ENCODE assay signal across 8 cellular contexts in genomic region chr1:151164732-151165280, GRCh38. TPM values are rescaled to one million over a fixed set of nuclear protein-coding genes. Genes with fewer than 3 reads are reported as not detected.
DNase-seq lines count a peak whose midpoint lies in the region; ATAC-seq and TF ChIP-seq lines count a peak whose summit lies in the region.

No MANE protein-coding gene starts in this region.

- H3K9me3 ChIP-seq in Panc1 (ENCODE audit: control insufficient read depth, insufficient read depth, low read depth, low read length) (no peaks in the 10 kb centered on the region), neural cell (ENCODE audit: low read length) (no peaks in the 10 kb centered on the region)

- H3K9me2 ChIP-seq in neural cell (ENCODE audit: insufficient read depth, low read length): no peaks in the 10 kb centered on the region

- TF ChIP-seq CTCF in C4-2B (conservative IDR thresholded peaks at IDR 0.05) (no peak), Panc1 (IDR thresholded peaks at IDR 0.05) (no peak), epithelial cell of proximal tubule (conservative IDR thresholded peaks at IDR 0.05; ENCODE audit: low read depth, low read length) (no peak), neural cell (IDR thresholded peaks at IDR 0.05; ENCODE audit: poor library complexity, severe bottlenecking) (no peak)

- peak overlapping the region; percentile 83 to 92 for H3K4me3 ChIP-seq in Panc1 (ENCODE audit: low read depth in 2 of 2, low read length in 2 of 2)
- H3K4me3 ChIP-seq in epithelial cell of proximal tubule (ENCODE audit: low read depth, low read length): peak overlapping the region; percentile 99
- peak overlapping the region; percentile 88 for H3K4me3 ChIP-seq in neural cell (ENCODE audit: low read length)

- H3F3A ChIP-seq in neural cell (ENCODE audit: insufficient read depth, low read length, poor library complexity, severe bottlenecking): peaks cover 3% of the 10 kb centered on the region

- in situ Hi-C loops in Panc1 (cut with HindIII; ENCODE audit: low pct_unique_long_range_greater_than_20kb, low sequenced_read_pairs): no loop called here

- H3K27me3 ChIP-seq in Panc1 (ENCODE audit: control insufficient read depth, insufficient read depth, low read length) (no peaks in the 10 kb centered on the region), neural cell (ENCODE audit: insufficient read depth, low read depth, low read length) (no peaks in the 10 kb centered on the region)

- peaks cover 9% of the 10 kb centered on the region for H3K36me3 ChIP-seq in Panc1 (ENCODE audit: control insufficient read depth, insufficient read depth, low read length)
- H3K36me3 ChIP-seq in neural cell (ENCODE audit: insufficient read depth, low read length): no peaks in the 10 kb centered on the region

- DNase-seq in Panc1 (ENCODE audit: low read depth, low spot score): no peak
- no peak for DNase-seq in epithelial cell of proximal tubule (ENCODE audit: low read depth)
- no peak for DNase-seq in stimulated activated CD4-positive, alpha-beta T cell treated with anti-CD3 and anti-CD28 coated beads, Interleukin-4, amount 100 ng/mL, for 4 hours
- no peak for DNase-seq in CD1c-positive myeloid dendritic cell (ENCODE audit: extremely low spot score)
- DNase-seq in KG1 (lab: John Stamatoyannopoulos, UW): no peak

- H4K20me1 ChIP-seq in neural cell (ENCODE audit: insufficient read depth): no peaks in the 10 kb centered on the region

- H3K79me2 ChIP-seq in neural cell (replicated peaks; ENCODE audit: insufficient read depth, low read length): peaks cover 20% of the 10 kb centered on the region

- H3K27ac ChIP-seq in C4-2B: peak overlapping the region; percentile 74
- peak overlapping the region; percentile 99 for H3K27ac ChIP-seq in Panc1 (ENCODE audit: low read length)
- H3K27ac ChIP-seq in neural cell (ENCODE audit: low read length): peak overlapping the region; percentile 89

- H3K4me2 ChIP-seq in neural cell (ENCODE audit: low read length): peak overlapping the region; percentile 97

- peak overlapping the region; percentile 83 for H3K9ac ChIP-seq in neural cell (ENCODE audit: low read length)

- ATAC-seq in Panc1 (no peak; the same call in 1 of the 2 replicates), HG02642 (IDR thresholded peaks at IDR 0.05; ENCODE audit: poor library complexity, unreplicated experiment) (no peak)

- no peak overlapping the region for H2AFZ ChIP-seq in neural cell (ENCODE audit: low read depth, low read length)

- no peak for TF ChIP-seq EP300 in neural cell (conservative IDR thresholded peaks at IDR 0.05; ENCODE audit: poor library complexity, severe bottlenecking)

- intact Hi-C loops in Panc1 (cut with micrococcal nuclease; ENCODE audit: unreplicated experiment): no loop called here

- TF ChIP-seq RAD21 in neural cell (conservative IDR thresholded peaks at IDR 0.05): no peak

- CTCF ChIA-PET in Panc1 (lab: Charles Lee): interaction anchor here (0.5 to 1.1 kb wide), 3 partner anchors 9 to 188 kb away, joined by 3 to 5 read pairs (median 4); no protein-coding TSS in a partner anchor

- no TSS peak for BruUV-seq in Panc1 (replicated peaks; lab: Mats Ljungman, UMichigan)

- POLR2A ChIA-PET in Panc1 (lab: Charles Lee): interaction anchor here (0.5 kb wide), 1 partner anchor 44 kb away, joined by 5 read pairs; no protein-coding TSS in a partner anchor

- H3K4me1 ChIP-seq in Panc1 (ENCODE audit: control insufficient read depth, insufficient read depth, low read length): peaks cover 16% of the 10 kb centered on the region

TF ChIP-seq in neural cell, 6 proteins besides CTCF, POLR2A, EP300 and RAD21:
- peak; percentile 3 for TF ChIP-seq TAF1 (IDR thresholded peaks at IDR 0.05; ENCODE audit: low read depth)
- no peak for TF ChIP-seq SMC3 (conservative IDR thresholded peaks at IDR 0.05; ENCODE audit: poor library complexity)
TF ChIP-seq in neural cell: peak in this region for 1.

RNA-seq across cellular contexts. Expression of gene LYSMD1, which starts 0.9 kb away (rescaled TPM):
- 5.1 TPM for total RNA-seq in Panc1 (2021; ENCODE audit: unreplicated experiment)
- polyA plus RNA-seq in Panc1 (2012; ENCODE audit: insufficient read length): 6.5 TPM
- total RNA-seq in epithelial cell of proximal tubule: 4.5 and 7.2 TPM in 2 replicates
- polyA plus RNA-seq in neural cell: 13.3 and 16.0 TPM in 2 replicates
- 33.6 and 34.4 TPM in 2 replicates for polyA minus RNA-seq in neural cell

RNA-seq across cellular contexts. Expression of gene SCNM1, which starts 1.1 kb away (rescaled TPM):
- total RNA-seq in Panc1 (2021; ENCODE audit: unreplicated experiment) (36.5 TPM), epithelial cell of proximal tubule (44.9 and 47.8 TPM in 2 replicates)
- 45.2 TPM for polyA plus RNA-seq in Panc1 (2012; ENCODE audit: insufficient read length)
- polyA plus RNA-seq in neural cell: 91.1 and 106 TPM in 2 replicates
- 26.3 and 27.7 TPM in 2 replicates for polyA minus RNA-seq in neural cell

RNA-seq across cellular contexts. Expression of gene TNFAIP8L2, which starts 8.4 kb away (rescaled TPM):
- total RNA-seq in Panc1 (2021; ENCODE audit: unreplicated experiment) (not detected), epithelial cell of proximal tubule (not detected in 2 replicates)
- polyA plus RNA-seq in Panc1 (2012; ENCODE audit: insufficient read length): not detected
- not detected in 2 replicates for polyA plus RNA-seq in neural cell
- not detected in 2 replicates for polyA minus RNA-seq in neural cell

RNA-seq across cellular contexts. Expression of gene TMOD4, which starts 11.0 kb away (rescaled TPM):
- 0.80 TPM for total RNA-seq in Panc1 (2021; ENCODE audit: unreplicated experiment)
- 0.56 TPM for polyA plus RNA-seq in Panc1 (2012; ENCODE audit: insufficient read length)
- total RNA-seq in epithelial cell of proximal tubule: 0.46 TPM in 1 of 2 replicates, not detected in the other
- not detected in 2 replicates for polyA plus RNA-seq in neural cell
- not detected in 2 replicates for polyA minus RNA-seq in neural cell

RNA-seq across cellular contexts. Expression of gene SEMA6C, which starts 18.4 kb away (rescaled TPM):
- total RNA-seq in Panc1 (2021; ENCODE audit: unreplicated experiment): 5.7 TPM
- polyA plus RNA-seq in Panc1 (2012; ENCODE audit: insufficient read length): 9.2 TPM
- 2.2 and 6.0 TPM in 2 replicates for total RNA-seq in epithelial cell of proximal tubule
- 32.5 and 39.3 TPM in 2 replicates for polyA plus RNA-seq in neural cell
- 38.7 and 40.2 TPM in 2 replicates for polyA minus RNA-seq in neural cell
